Comparison of ENCODE assay signal across 11 cellular contexts in genomic region chr21:20040768-20041167, GRCh38.
DNase-seq lines count a peak whose midpoint lies in the region; ATAC-seq and TF ChIP-seq lines count a peak whose summit lies in the region.
"Had no signal": no experiment of that assay in that cellular context is flagged by ENCODE, and none has a peak within 500 bp of the region (broad histone marks: within the 10 kb centered on the region; RNA-seq: fewer than 3 reads in every experiment).

No MANE protein-coding gene starts in this region.

- H3K36me3 ChIP-seq in BE2C = no peaks in the 10 kb centered on the region
- H3K36me3 ChIP-seq in GM06990 (ENCODE audit: control insufficient read depth, insufficient read depth, low read length) = no peaks in the 10 kb centered on the region
- H3K36me3 ChIP-seq in SU-DHL-6 (ENCODE audit: low read length) = no peaks in the 10 kb centered on the region
- H3K36me3 ChIP-seq in kidney epithelial cell (ENCODE audit: control insufficient read depth, insufficient read depth, low read length) = no peaks in the 10 kb centered on the region

- DNase-seq in BE2C (no peak), GM06990 (ENCODE audit: extremely low read depth, insufficient read length) (no peak), kidney epithelial cell (ENCODE audit: low read depth) (no peak), LoVo (ENCODE audit: low spot score) (no peak), T-helper 1 cell (no peak)
- DNase-seq: activated CD8-positive, alpha-beta T cell treated with anti-CD3 and anti-CD28 coated beads, Interleukin-2, amount 10 ng/mL, durations not matched to agents 7 days and 5 days; SW 1271; testis had no signal

- H3K9me3 ChIP-seq in BE2C = no peaks in the 10 kb centered on the region
- H3K9me3 ChIP-seq in SU-DHL-6 (ENCODE audit: insufficient read depth, low read length) = no peaks in the 10 kb centered on the region
- H3K9me3 ChIP-seq: testis had no signal

- ATAC-seq in HG02642 (IDR thresholded peaks at IDR 0.05; ENCODE audit: poor library complexity, unreplicated experiment) (no peak), HG03135 (IDR thresholded peaks at IDR 0.05; ENCODE audit: unreplicated experiment) (no peak)
- ATAC-seq: activated CD8-positive, alpha-beta T cell treated with anti-CD3 and anti-CD28 coated beads, Interleukin-2, amount 10 ng/mL, durations not matched to agents 7 days and 5 days had no signal

- no peaks in the 10 kb centered on the region for H3K79me2 ChIP-seq in SU-DHL-6 (ENCODE audit: insufficient read depth, low read length)

- H3K4me2 ChIP-seq in SU-DHL-6 (ENCODE audit: low read depth, low read length, poor library complexity, severe bottlenecking) = no peak overlapping the region

- no peaks in the 10 kb centered on the region for H3F3A ChIP-seq in SU-DHL-6 (ENCODE audit: insufficient read depth)

- TF ChIP-seq CTCF in BE2C (IDR thresholded peaks at IDR 0.05; ENCODE audit: low read depth, low read length) (peak; percentile 72), GM06990 (IDR thresholded peaks at IDR 0.05; ENCODE audit: insufficient read depth, low read length, poor library complexity, severe bottlenecking) (peak; percentile 1), SU-DHL-6 (IDR thresholded peaks at IDR 0.05; ENCODE audit: insufficient read depth, low read length, poor library complexity, severe bottlenecking) (no peak), kidney epithelial cell (IDR thresholded peaks at IDR 0.05; ENCODE audit: insufficient read depth, low read length, poor library complexity, severe bottlenecking) (peak; percentile 9)

- no peaks in the 10 kb centered on the region for H3K9me2 ChIP-seq in SU-DHL-6 (replicated peaks; ENCODE audit: insufficient read depth, low read length)

- no peak overlapping the region for H3K9ac ChIP-seq in SU-DHL-6 (ENCODE audit: low read length)

- H3K27ac ChIP-seq in SU-DHL-6 (ENCODE audit: low read depth, low read length) = no peak overlapping the region
- H3K27ac ChIP-seq: testis had no signal

- H2AFZ ChIP-seq in SU-DHL-6 (ENCODE audit: low read depth, low read length, severe bottlenecking) = peak overlapping the region; percentile 3

- H3K27me3 ChIP-seq in BE2C (no peaks in the 10 kb centered on the region), GM06990 (replicated peaks; ENCODE audit: control insufficient read depth, insufficient read depth, low read length) (no peaks in the 10 kb centered on the region), SU-DHL-6 (ENCODE audit: low read length) (no peaks in the 10 kb centered on the region), kidney epithelial cell (ENCODE audit: control insufficient read depth, insufficient read depth, low read length) (no peaks in the 10 kb centered on the region)
- H3K27me3 ChIP-seq: testis had no signal

- H3K4me3 ChIP-seq in BE2C (ENCODE audit: low read depth, low read length) = no peak overlapping the region
- no peak overlapping the region for H3K4me3 ChIP-seq in GM06990 (replicated peaks; ENCODE audit: low read depth, low read length)
- no peak overlapping the region for H3K4me3 ChIP-seq in SU-DHL-6 (ENCODE audit: insufficient read depth, low read length, poor library complexity, severe bottlenecking)
- H3K4me3 ChIP-seq in kidney epithelial cell (ENCODE audit: low read depth, low read length) = no peak overlapping the region
- H3K4me3 ChIP-seq: testis had no signal

- H3K4me1 ChIP-seq in BE2C = no peaks in the 10 kb centered on the region; the same call in 1 of the 2 replicates
- H3K4me1 ChIP-seq: testis had no signal

- H4K20me1 ChIP-seq in SU-DHL-6 (ENCODE audit: low read depth, low read length) = no peaks in the 10 kb centered on the region
